In genomic region chr7:78020131-78020873, GRCh38 we compare ENCODE assay signal across 8 cellular contexts.
DNase-seq lines count a peak whose midpoint lies in the region; ATAC-seq, FAIRE-seq and TF ChIP-seq lines count a peak whose summit lies in the region.

No MANE protein-coding gene starts in this region.

- no peak overlapping the region for H2AFZ ChIP-seq in HepG2 (ENCODE audit: low read length)

- TF ChIP-seq POLR2A in HepG2 (IDR thresholded peaks at IDR 0.05; ENCODE audit: insufficient read depth in 1 of 2, low read depth in 2 of 2, low read length in 2 of 2): no peak

- H3K9me3 ChIP-seq in BE2C: no peaks in the 10 kb centered on the region
- H3K9me3 ChIP-seq in HepG2 (ENCODE audit: low read length): no peaks in the 10 kb centered on the region

- peak; percentile 60 for DNase-seq in BE2C
- DNase-seq in NCI-H2081 (lab: John Stamatoyannopoulos, UW): peak; percentile 71 to 88
- peak; percentile 68 to 76 for DNase-seq in dermis microvascular lymphatic vessel endothelial cell (ENCODE audit: low read depth in 2 of 2)
- DNase-seq in HepG2 (ENCODE audit: low spot score): peak; percentile 51
- peak; percentile 29 to 49 for DNase-seq in stimulated activated naive CD8-positive, alpha-beta T cell treated with anti-CD3 and anti-CD28 coated beads, Interleukin-15, amount 100 ng/mL, for 72 hours

- H3K27me3 ChIP-seq in BE2C (no peaks in the 10 kb centered on the region), HepG2 (ENCODE audit: control insufficient read depth in 1 of 2, insufficient read depth in 2 of 2, low read length in 2 of 2) (peaks cover 0 to 3% of the 10 kb centered on the region in 2 experiments; a peak in 2 of 5 replicates)

- in situ Hi-C loops in HepG2 (cut with HindIII; ENCODE audit: extremely low pct_ligation_motif_present, low pct_unique_long_range_greater_than_20kb): no loop called here

- peaks cover 21% of the 10 kb centered on the region for H3K27me3 Mint-ChIP-seq in stimulated activated naive CD8-positive, alpha-beta T cell treated with anti-CD3 and anti-CD28 coated beads, Interleukin-15, amount 100 ng/mL, for 72 hours

- ATAC-seq in GM18508 (IDR thresholded peaks at IDR 0.05; ENCODE audit: insufficient read depth, unreplicated experiment) (peak; percentile 56), HG03039 (IDR thresholded peaks at IDR 0.05; ENCODE audit: unreplicated experiment) (peak; percentile 47), HepG2 (peak; percentile 87)
- ATAC-seq in stimulated activated naive CD8-positive, alpha-beta T cell treated with anti-CD3 and anti-CD28 coated beads, Interleukin-15, amount 100 ng/mL, for 72 hours: peak; percentile 72

- BruUV-seq in HepG2 (replicated peaks; lab: Mats Ljungman, UMichigan): no TSS peak

- no peaks in the 10 kb centered on the region for H3K9me3 Mint-ChIP-seq in stimulated activated naive CD8-positive, alpha-beta T cell treated with anti-CD3 and anti-CD28 coated beads, Interleukin-15, amount 100 ng/mL, for 72 hours

- H3K9ac ChIP-seq in HepG2 (ENCODE audit: insufficient read depth, low read depth, low read length): no peak overlapping the region

- peak; percentile 84 for FAIRE-seq in TTC549 (lab: Jason Lieb, UNC)
- FAIRE-seq in HepG2 (lab: Jason Lieb, UNC): peak; percentile 95

- H4K20me1 ChIP-seq in HepG2 (ENCODE audit: insufficient read depth, low read length): no peaks in the 10 kb centered on the region

- CTCF ChIA-PET in HepG2 (lab: Yijun Ruan, JAX; ENCODE audit: low intra/inter-chr PET ratio, low total read pairs): interaction anchor here (0.8 to 1.7 kb wide), 3 partner anchors 20 to 414 kb away, joined by 5 to 6 read pairs (median 5); no protein-coding TSS in a partner anchor

- peak; percentile 23; the same call in 1 of the 2 replicates for TF ChIP-seq RAD21 in HepG2 (CRISPR knock-in tag; IDR thresholded peaks at IDR 0.05)

- POLR2A ChIA-PET in HepG2 (lab: Yijun Ruan, JAX): no interaction called here

- peak overlapping the region; percentile 76 to 80 for H3K4me3 Mint-ChIP-seq in stimulated activated naive CD8-positive, alpha-beta T cell treated with anti-CD3 and anti-CD28 coated beads, Interleukin-15, amount 100 ng/mL, for 72 hours

- TF ChIP-seq CTCF in BE2C (IDR thresholded peaks at IDR 0.05; ENCODE audit: low read depth, low read length) (peak; percentile 79), HepG2 (CRISPR knock-in tag; IDR thresholded peaks at IDR 0.05) (peak; percentile 77)

- H3K27ac ChIP-seq in HepG2 (ENCODE audit: extremely low read length, insufficient read depth, low read length): no peak overlapping the region

- WGBS in HepG2 (ENCODE audit: low lambda C conversion rate): 21% methylated on average over 12 of the region's 25 CpGs

- peak overlapping the region; percentile 8 to 95 for H3K27ac Mint-ChIP-seq in stimulated activated naive CD8-positive, alpha-beta T cell treated with anti-CD3 and anti-CD28 coated beads, Interleukin-15, amount 100 ng/mL, for 72 hours

- intact Hi-C loops in HepG2 (cut with micrococcal nuclease; ENCODE audit: unreplicated experiment): loop anchor here (1.0 to 10.0 kb wide), 4 partner anchors 78 to 904 kb away; no protein-coding TSS in a partner anchor

- H3K79me2 ChIP-seq in HepG2 (ENCODE audit: insufficient read depth, low read length): no peaks in the 10 kb centered on the region

- H3K4me1 Mint-ChIP-seq in stimulated activated naive CD8-positive, alpha-beta T cell treated with anti-CD3 and anti-CD28 coated beads, Interleukin-15, amount 100 ng/mL, for 72 hours: peaks cover 12% of the 10 kb centered on the region

- no peaks in the 10 kb centered on the region for H3K36me3 ChIP-seq in BE2C
- no peaks in the 10 kb centered on the region for H3K36me3 ChIP-seq in HepG2 (replicated peaks in 1 of 2; ENCODE audit: control insufficient read depth in 1 of 2, insufficient read depth in 2 of 2, low read length in 2 of 2)

- TF ChIP-seq EP300 in HepG2 (IDR thresholded peaks at IDR 0.05; ENCODE audit: low read depth in 2 of 2, low read length in 2 of 2) (no peak), HepG2 (CRISPR knock-in tag; IDR thresholded peaks at IDR 0.05; ENCODE audit: borderline replicate concordance) (no peak)

- peak overlapping the region; percentile 50 for H3K4me3 ChIP-seq in BE2C (ENCODE audit: low read depth, low read length)
- peak overlapping the region in 2 of 3 experiments; percentile 59 to 73; a peak in 3 of 6 replicates for H3K4me3 ChIP-seq in HepG2 (replicated peaks in 1 of 3; ENCODE audit: insufficient read depth in 1 of 3, low read depth in 2 of 3, low read length in 3 of 3)

- H3K4me1 ChIP-seq in BE2C (peaks cover 13% of the 10 kb centered on the region), HepG2 (ENCODE audit: insufficient read depth, low read length) (peaks cover 5% of the 10 kb centered on the region; the same call in 1 of the 2 replicates)

- H3K4me2 ChIP-seq in HepG2 (ENCODE audit: low read depth, low read length): peak overlapping the region; percentile 45

TF ChIP-seq in HepG2, 621 proteins besides CTCF, POLR2A, EP300 and RAD21 (continues in another document):
- TF ChIP-seq GATAD2A (CRISPR knock-in tag; IDR thresholded peaks at IDR 0.05): 0 out of 2 replicates have a peak, but pooled peaks have one; percentile 12
- TF ChIP-seq STAG1 (CRISPR knock-in tag; IDR thresholded peaks at IDR 0.05): peak; percentile 74
- TF ChIP-seq ZNF207 (IDR thresholded peaks at IDR 0.05; ENCODE audit: borderline replicate concordance): no peak
- no peak for TF ChIP-seq ZZZ3 (CRISPR knock-in tag; IDR thresholded peaks at IDR 0.05; ENCODE audit: borderline replicate concordance)
- no peak for TF ChIP-seq TOE1 (CRISPR knock-in tag; IDR thresholded peaks at IDR 0.05)
- no peak for TF ChIP-seq MAX (IDR thresholded peaks at IDR 0.05)
- TF ChIP-seq SMC3 (IDR thresholded peaks at IDR 0.05; ENCODE audit: low read length): 0 out of 2 replicates have a peak, but pooled peaks have one; percentile 9
- no peak for TF ChIP-seq U2AF2 (IDR thresholded peaks at IDR 0.05; ENCODE audit: low read depth, low read length)
- no peak for TF ChIP-seq HMG20B (CRISPR knock-in tag; conservative IDR thresholded peaks at IDR 0.05)
- TF ChIP-seq CREM (IDR thresholded peaks at IDR 0.05): peak; percentile 18; the same call in 1 of the 2 replicates
- no peak for TF ChIP-seq CREM (CRISPR knock-in tag; IDR thresholded peaks at IDR 0.05)
- TF ChIP-seq ZFX (CRISPR knock-in tag; IDR thresholded peaks at IDR 0.05; ENCODE audit: low read depth): 0 out of 2 replicates have a peak, but pooled peaks have one; percentile 1
- TF ChIP-seq ARID4A (CRISPR knock-in tag; IDR thresholded peaks at IDR 0.05; ENCODE audit: borderline replicate concordance): peak; percentile 31; the same call in 1 of the 2 replicates
- no peak for TF ChIP-seq DPF2 (CRISPR knock-in tag; IDR thresholded peaks at IDR 0.05; ENCODE audit: borderline replicate concordance, low read depth)
- no peak for TF ChIP-seq SMAD3 (CRISPR knock-in tag; IDR thresholded peaks at IDR 0.05)
- no peak for TF ChIP-seq ATRX (CRISPR knock-in tag; IDR thresholded peaks at IDR 0.05; ENCODE audit: borderline replicate concordance)
- TF ChIP-seq CSRNP2 (CRISPR knock-in tag; conservative IDR thresholded peaks at IDR 0.05; ENCODE audit: low read depth): no peak
